ENCODE assay signal across 16 cellular contexts in genomic region chr16:31727553-31727952, GRCh38.
DNase-seq lines count a peak whose midpoint lies in the region; ATAC-seq and TF ChIP-seq lines count a peak whose summit lies in the region.
"Had no signal": no experiment of that assay in that cellular context is flagged by ENCODE, and none has a peak within 500 bp of the region (broad histone marks: within the 10 kb centered on the region; RNA-seq: fewer than 3 reads in every experiment).

No MANE protein-coding gene starts in this region.

- peaks cover 19% of the 10 kb centered on the region for H3K4me1 Mint-ChIP-seq in activated CD4-positive, alpha-beta T cell treated with anti-CD3 and anti-CD28 coated beads for 36 hours
- H3K4me1 Mint-ChIP-seq in activated T-helper 17 cell treated with anti-CD3 and anti-CD28 coated beads, Interleukin-2, amount 50 U/mL, for 72 hours: peaks cover 3% of the 10 kb centered on the region
- peaks cover 25% of the 10 kb centered on the region for H3K4me1 Mint-ChIP-seq in stimulated activated effector memory CD8-positive, alpha-beta T cell treated with anti-CD3 and anti-CD28 coated beads, Interleukin-12 subunit alpha, Interleukin-12 subunit beta, amount 100 ng/mL, for 72 hours
- H3K4me1 Mint-ChIP-seq: B cell had no signal

- POLR2A ChIA-PET in activated CD4-positive, alpha-beta T cell treated with anti-CD3 and anti-CD28 coated beads for 36 hours (lab: Charles Lee): no interaction called here

- H3K4me3 Mint-ChIP-seq in activated CD4-positive, alpha-beta T cell treated with anti-CD3 and anti-CD28 coated beads for 36 hours: no peak overlapping the region
- H3K4me3 Mint-ChIP-seq in activated T-helper 17 cell treated with anti-CD3 and anti-CD28 coated beads, Interleukin-2, amount 50 U/mL, for 72 hours: no peak overlapping the region
- no peak overlapping the region for H3K4me3 Mint-ChIP-seq in stimulated activated effector memory CD8-positive, alpha-beta T cell treated with anti-CD3 and anti-CD28 coated beads, Interleukin-12 subunit alpha, Interleukin-12 subunit beta, amount 100 ng/mL, for 72 hours
- H3K4me3 Mint-ChIP-seq: B cell; CD4-positive, alpha-beta T cell; CD8-positive, alpha-beta T cell had no signal

- ATAC-seq in activated CD4-positive, alpha-beta T cell treated with anti-CD3 and anti-CD28 coated beads for 36 hours: no peak
- peak; percentile 52 for ATAC-seq in activated T-helper 17 cell treated with anti-CD3 and anti-CD28 coated beads, Interleukin-2, amount 50 U/mL, for 72 hours (replicated peaks)
- peak; percentile 54 for ATAC-seq in stimulated activated effector memory CD8-positive, alpha-beta T cell treated with anti-CD3 and anti-CD28 coated beads, Interleukin-12 subunit alpha, Interleukin-12 subunit beta, amount 100 ng/mL, for 72 hours
- no peak for ATAC-seq in HG02938 (IDR thresholded peaks at IDR 0.05; ENCODE audit: unreplicated experiment)
- ATAC-seq: A549; CD8-positive, alpha-beta T cell had no signal

- H3K36me3 Mint-ChIP-seq in activated CD4-positive, alpha-beta T cell treated with anti-CD3 and anti-CD28 coated beads for 36 hours (ENCODE audit: low read depth): peaks cover 83% of the 10 kb centered on the region
- peaks cover 98% of the 10 kb centered on the region for H3K36me3 Mint-ChIP-seq in activated T-helper 17 cell treated with anti-CD3 and anti-CD28 coated beads, Interleukin-2, amount 50 U/mL, for 72 hours (ENCODE audit: low read depth)
- H3K36me3 Mint-ChIP-seq in stimulated activated effector memory CD8-positive, alpha-beta T cell treated with anti-CD3 and anti-CD28 coated beads, Interleukin-12 subunit alpha, Interleukin-12 subunit beta, amount 100 ng/mL, for 72 hours: peaks cover 82% of the 10 kb centered on the region

- peaks cover 38% of the 10 kb centered on the region for H3K9me3 Mint-ChIP-seq in activated CD4-positive, alpha-beta T cell treated with anti-CD3 and anti-CD28 coated beads for 36 hours (ENCODE audit: low read depth)
- H3K9me3 Mint-ChIP-seq in activated T-helper 17 cell treated with anti-CD3 and anti-CD28 coated beads, Interleukin-2, amount 50 U/mL, for 72 hours: peaks cover 20% of the 10 kb centered on the region
- H3K9me3 Mint-ChIP-seq in stimulated activated effector memory CD8-positive, alpha-beta T cell treated with anti-CD3 and anti-CD28 coated beads, Interleukin-12 subunit alpha, Interleukin-12 subunit beta, amount 100 ng/mL, for 72 hours: peaks cover 4% of the 10 kb centered on the region

- intact Hi-C loops in activated CD4-positive, alpha-beta T cell treated with anti-CD3 and anti-CD28 coated beads for 36 hours (cut with DNase I, micrococcal nuclease): no loop called here

- CTCF ChIA-PET in activated CD4-positive, alpha-beta T cell treated with anti-CD3 and anti-CD28 coated beads for 36 hours (lab: Charles Lee): no interaction called here

- no peak for DNase-seq in activated CD4-positive, alpha-beta T cell treated with anti-CD3 and anti-CD28 coated beads for 36 hours
- DNase-seq in activated CD4-positive, alpha-beta T cell treated with anti-CD3 and anti-CD28 coated beads for 4 hours: no peak
- peak; percentile 2 for DNase-seq in LHCN-M2 (ENCODE audit: low read depth)
- DNase-seq in stimulated activated effector memory CD8-positive, alpha-beta T cell treated with anti-CD3 and anti-CD28 coated beads, Interleukin-12 subunit alpha, Interleukin-12 subunit beta, amount 100 ng/mL, for 72 hours (ENCODE audit: low spot score in 2 of 2): no peak
- no peak for DNase-seq in GM20000 (ENCODE audit: low spot score)
- DNase-seq: AML-193; Caco-2; Calu3; CD4-positive, alpha-beta T cell; CD8-positive, alpha-beta T cell; DMS79 treated with DMSO at 0.1 percent for 48 hours; GF-D8 had no signal

- no peaks in the 10 kb centered on the region for H3K27me3 Mint-ChIP-seq in activated CD4-positive, alpha-beta T cell treated with anti-CD3 and anti-CD28 coated beads for 36 hours
- H3K27me3 Mint-ChIP-seq in activated T-helper 17 cell treated with anti-CD3 and anti-CD28 coated beads, Interleukin-2, amount 50 U/mL, for 72 hours: no peaks in the 10 kb centered on the region
- H3K27me3 Mint-ChIP-seq: B cell; CD4-positive, alpha-beta T cell had no signal

- no peak for TF ChIP-seq CTCF in GM20000 (IDR thresholded peaks at IDR 0.05; ENCODE audit: extremely low read depth, missing control alignments)

- peak overlapping the region; percentile 60 for H3K27ac Mint-ChIP-seq in activated CD4-positive, alpha-beta T cell treated with anti-CD3 and anti-CD28 coated beads for 36 hours
- no peak overlapping the region for H3K27ac Mint-ChIP-seq in activated T-helper 17 cell treated with anti-CD3 and anti-CD28 coated beads, Interleukin-2, amount 50 U/mL, for 72 hours
- no peak overlapping the region for H3K27ac Mint-ChIP-seq in stimulated activated effector memory CD8-positive, alpha-beta T cell treated with anti-CD3 and anti-CD28 coated beads, Interleukin-12 subunit alpha, Interleukin-12 subunit beta, amount 100 ng/mL, for 72 hours
- H3K27ac Mint-ChIP-seq: B cell; CD4-positive, alpha-beta T cell; CD8-positive, alpha-beta T cell had no signal

Comparison
In these comparisons a context has a peak if more than half of its experiments do, and no peak if none do; other contexts are left out.
1. ATAC-seq: peak in activated T-helper 17 cell treated with anti-CD3 and anti-CD28 coated beads, Interleukin-2, amount 50 U/mL, for 72 hours (single experiment) and stimulated activated effector memory CD8-positive, alpha-beta T cell treated with anti-CD3 and anti-CD28 coated beads, Interleukin-12 subunit alpha, Interleukin-12 subunit beta, amount 100 ng/mL, for 72 hours (single experiment); none in activated CD4-positive, alpha-beta T cell treated with anti-CD3 and anti-CD28 coated beads for 36 hours (single experiment) and HG02938 (single experiment).